ENCODE assay signal across 1 cellular context in genomic region chr11:3220521-3221407, GRCh38.
TF ChIP-seq lines count a peak whose summit lies in the region.

No MANE protein-coding gene starts in this region.

TF ChIP-seq in GM23338, 12 proteins besides CTCF, POLR2A, EP300 and RAD21:
- TF ChIP-seq POLR2AphosphoS5 (IDR thresholded peaks at IDR 0.05; ENCODE audit: low read depth): no peak
